1 cellular context compared by ENCODE assay signal in genomic region chr13:73661687-73662425, GRCh38.
TF ChIP-seq lines count a peak whose summit lies in the region.

No MANE protein-coding gene starts in this region.

TF ChIP-seq in K562, 482 proteins besides CTCF, POLR2A, EP300 and RAD21 (continued from another document):
- TF ChIP-seq ZNF318 (IDR thresholded peaks at IDR 0.05; ENCODE audit: borderline replicate concordance in 1 of 2, low read depth in 1 of 2) = no peak
- no peak for TF ChIP-seq LCOR (CRISPR knock-in tag; IDR thresholded peaks at IDR 0.05)
- no peak for TF ChIP-seq CBX3 (IDR thresholded peaks at IDR 0.05; ENCODE audit: borderline replicate concordance in 1 of 2, low read length in 2 of 2)
- no peak for TF ChIP-seq PTTG1 (tag; IDR thresholded peaks at IDR 0.05; ENCODE audit: low read depth)
- TF ChIP-seq PRPF4 (IDR thresholded peaks at IDR 0.05; ENCODE audit: insufficient read depth, low read depth, low read length, poor library complexity, severe bottlenecking) = no peak
- TF ChIP-seq CBX8 (IDR thresholded peaks at IDR 0.05; ENCODE audit: borderline replicate concordance, extremely low read depth, low read depth, low read length, poor library complexity, severe bottlenecking) = no peak
- no peak for TF ChIP-seq CBFB (CRISPR knock-in tag; IDR thresholded peaks at IDR 0.05)
- TF ChIP-seq HDGF (IDR thresholded peaks at IDR 0.05) = no peak
- TF ChIP-seq ZNF253 (CRISPR knock-in tag; conservative IDR thresholded peaks at IDR 0.05) = no peak
